17 cellular contexts compared by ENCODE assay signal in genomic region chr3:159831466-159831865, GRCh38.
DNase-seq lines count a peak whose midpoint lies in the region; ATAC-seq and TF ChIP-seq lines count a peak whose summit lies in the region.
"Had no signal": no experiment of that assay in that cellular context is flagged by ENCODE, and none has a peak within 500 bp of the region (broad histone marks: within the 10 kb centered on the region; RNA-seq: fewer than 3 reads in every experiment).

No MANE protein-coding gene starts in this region.

- no peaks in the 10 kb centered on the region for H4K20me1 ChIP-seq in BLaER1 treated with 17β-estradiol and CSF1 and Interleukin-3, amounts not matched to agents 10 nM and 100 nM

- DNase-seq in NCI-H510A (lab: John Stamatoyannopoulos, UW) (no peak), NCI-H748 (lab: John Stamatoyannopoulos, UW; ENCODE audit: unreplicated experiment) (no peak), OCI-M2 (lab: John Stamatoyannopoulos, UW; ENCODE audit: unreplicated experiment) (no peak), brain microvascular endothelial cell (no peak)
- DNase-seq: ACHN; COR-L47; dorsolateral prefrontal cortex; H9; left ventricle myocardium inferior; MG63; stimulated activated CD4-positive, alpha-beta T cell treated with anti-CD3 and anti-CD28 coated beads, Interleukin-15, amount 100 ng/mL, for 24 hours had no signal

- peak overlapping the region in 2 of 11 experiments; percentile 4 to 40; a peak in 1 of 22 replicates for H3K9ac ChIP-seq in BLaER1 treated with 17β-estradiol and CSF1 and Interleukin-3, amounts not matched to agents 10 nM and 100 nM

- ATAC-seq in GM19035 (IDR thresholded peaks at IDR 0.05; ENCODE audit: unreplicated experiment) (peak; percentile 41), HG02623 (IDR thresholded peaks at IDR 0.05; ENCODE audit: unreplicated experiment) (peak; percentile 29), HG03175 (IDR thresholded peaks at IDR 0.05; ENCODE audit: unreplicated experiment) (peak; percentile 49)

- no peaks in the 10 kb centered on the region for H3K36me3 ChIP-seq in BLaER1 treated with 17β-estradiol and CSF1 and Interleukin-3, amounts not matched to agents 10 nM and 100 nM
- H3K36me3 ChIP-seq in brain microvascular endothelial cell (replicated peaks) = no peaks in the 10 kb centered on the region
- H3K36me3 ChIP-seq: left ventricle myocardium inferior, MG63, thoracic aorta had no signal

- in situ Hi-C loops in brain microvascular endothelial cell (cut with HindIII; ENCODE audit: low pct_ligation_motif_present, low sequenced_read_pairs) = no loop called here

- H3K9me3 ChIP-seq in BLaER1 treated with 17β-estradiol and CSF1 and Interleukin-3, amounts not matched to agents 10 nM and 100 nM (replicated peaks in 1 of 11) = no peaks in the 10 kb centered on the region
- H3K9me3 ChIP-seq: left ventricle myocardium inferior, MG63, thoracic aorta had no signal

- peak overlapping the region in 6 of 11 experiments; percentile 44 to 68 (median 58); a peak in 9 of 22 replicates for H3K27ac ChIP-seq in BLaER1 treated with 17β-estradiol and CSF1 and Interleukin-3, amounts not matched to agents 10 nM and 100 nM
- no peak overlapping the region for H3K27ac ChIP-seq in brain microvascular endothelial cell
- H3K27ac ChIP-seq: thoracic aorta, VCaP had no signal

- TF ChIP-seq CTCF in brain microvascular endothelial cell (IDR thresholded peaks at IDR 0.05; ENCODE audit: low read depth, low read length, missing control alignments) = no peak

- peaks cover 15 to 54% (median 46%) of the 10 kb centered on the region in 10 experiments for H3K4me1 ChIP-seq in BLaER1 treated with 17β-estradiol and CSF1 and Interleukin-3, amounts not matched to agents 10 nM and 100 nM

- H3K27me3 ChIP-seq in BLaER1 treated with 17β-estradiol and CSF1 and Interleukin-3, amounts not matched to agents 10 nM and 100 nM = no peaks in the 10 kb centered on the region
- no peaks in the 10 kb centered on the region for H3K27me3 ChIP-seq in brain microvascular endothelial cell (replicated peaks)
- H3K27me3 ChIP-seq: dorsolateral prefrontal cortex, MG63 had no signal

- H3K4me2 ChIP-seq in BLaER1 treated with 17β-estradiol and CSF1 and Interleukin-3, amounts not matched to agents 10 nM and 100 nM = peak overlapping the region in 10 of 11 experiments; percentile 1 to 70 (median 57); a peak in 16 of 22 replicates

- no peak overlapping the region for H3K4me3 ChIP-seq in BLaER1 treated with 17β-estradiol and CSF1 and Interleukin-3, amounts not matched to agents 10 nM and 100 nM
- no peak overlapping the region for H3K4me3 ChIP-seq in brain microvascular endothelial cell (ENCODE audit: low read depth, low read length)
- H3K4me3 ChIP-seq: dorsolateral prefrontal cortex, left ventricle myocardium inferior, MG63, thoracic aorta had no signal
